In genomic region chr3:50350527-50351317, GRCh38 we compare ENCODE assay signal across 1 cellular context.
TF ChIP-seq lines count a peak whose summit lies in the region.

TSS of gene CYB561D2 (plus strand) at chr3:50350862. CDS start at chr3:50351434, 572 bp downstream.
TSS of gene NPRL2 (minus strand) at chr3:50350775. CDS start at chr3:50350652, 123 bp downstream.

TF ChIP-seq in HepG2, 621 proteins besides CTCF, POLR2A, EP300 and RAD21 (continued from another document and continues in another):
- TF ChIP-seq MLXIP (CRISPR knock-in tag; IDR thresholded peaks at IDR 0.05; ENCODE audit: borderline replicate concordance) (peak; percentile 75; the same call in 1 of the 2 replicates), FOXO4 (CRISPR knock-in tag; conservative IDR thresholded peaks at IDR 0.05) (peak; percentile 92; the same call in 1 of the 2 replicates), ZBTB43 (CRISPR knock-in tag; conservative IDR thresholded peaks at IDR 0.05) (peak; percentile 91), PCBP2 (optimal IDR thresholded peaks at IDR 0.05; ENCODE audit: low read depth, low read length, poor library complexity, severe bottlenecking) (no peak), ASH2L (IDR thresholded peaks at IDR 0.05; ENCODE audit: insufficient read length, low read depth, low read length) (peak; percentile 88), REPIN1 (CRISPR knock-in tag; IDR thresholded peaks at IDR 0.05; ENCODE audit: borderline replicate concordance, low read depth) (peak; percentile 89), HNRNPUL1 (IDR thresholded peaks at IDR 0.05; ENCODE audit: low read depth, low read length) (no peak), MYC (CRISPR knock-in tag; IDR thresholded peaks at IDR 0.05; ENCODE audit: borderline replicate concordance) (peak; percentile 87), HNF4G (IDR thresholded peaks at IDR 0.05; ENCODE audit: borderline replicate concordance, low read depth, low read length) (no peak), HNF4G (CRISPR knock-in tag; IDR thresholded peaks at IDR 0.05; ENCODE audit: borderline replicate concordance, low read depth) (peak; percentile 52; the same call in 1 of the 2 replicates), ZNF30 (CRISPR knock-in tag; IDR thresholded peaks at IDR 0.05) (peak; percentile 97), FOSL1 (CRISPR knock-in tag; IDR thresholded peaks at IDR 0.05; ENCODE audit: borderline replicate concordance) (0 out of 2 replicates have a peak, but pooled peaks have one; percentile 6), ZNF564 (CRISPR knock-in tag; IDR thresholded peaks at IDR 0.05) (peak; percentile 90), NFKB2 (CRISPR knock-in tag; IDR thresholded peaks at IDR 0.05; ENCODE audit: borderline replicate concordance) (peak; percentile 98), ZC3H4 (CRISPR knock-in tag; IDR thresholded peaks at IDR 0.05; ENCODE audit: borderline replicate concordance) (peak; percentile 57; the same call in 1 of the 2 replicates), ELF1 (CRISPR knock-in tag; IDR thresholded peaks at IDR 0.05) (peak; percentile 99), HDAC2 (CRISPR knock-in tag; IDR thresholded peaks at IDR 0.05) (peak; percentile 67), ZNF225 (CRISPR knock-in tag; IDR thresholded peaks at IDR 0.05) (peak; percentile 92), ATF7 (IDR thresholded peaks at IDR 0.05) (no peak), ATF7 (CRISPR knock-in tag; IDR thresholded peaks at IDR 0.05) (no peak; the same call in 1 of the 2 replicates), ZNF652 (CRISPR knock-in tag; IDR thresholded peaks at IDR 0.05; ENCODE audit: borderline replicate concordance, low read depth) (0 out of 2 replicates have a peak, but pooled peaks have one; percentile 7), IKZF5 (CRISPR knock-in tag; IDR thresholded peaks at IDR 0.05) (no peak; the same call in 1 of the 2 replicates), ZNF749 (CRISPR knock-in tag; IDR thresholded peaks at IDR 0.05; ENCODE audit: borderline replicate concordance) (no peak; the same call in 1 of the 2 replicates), RFX3 (CRISPR knock-in tag; IDR thresholded peaks at IDR 0.05) (no peak), TBX2 (CRISPR knock-in tag; IDR thresholded peaks at IDR 0.05; ENCODE audit: borderline replicate concordance) (peak; percentile 93), ZNF180 (CRISPR knock-in tag; IDR thresholded peaks at IDR 0.05; ENCODE audit: borderline replicate concordance, low read depth) (no peak), ZNF550 (CRISPR knock-in tag; IDR thresholded peaks at IDR 0.05; ENCODE audit: borderline replicate concordance) (peak; percentile 84), NR3C1 (CRISPR knock-in tag; IDR thresholded peaks at IDR 0.05) (no peak), ZNF512B (CRISPR knock-in tag; IDR thresholded peaks at IDR 0.05; ENCODE audit: borderline replicate concordance) (no peak), CC2D1A (CRISPR knock-in tag; IDR thresholded peaks at IDR 0.05) (0 out of 2 replicates have a peak, but pooled peaks have one; percentile 33), MYNN (CRISPR knock-in tag; IDR thresholded peaks at IDR 0.05; ENCODE audit: low read depth) (peak; percentile 78; the same call in 1 of the 2 replicates), NFE2L1 (CRISPR knock-in tag; IDR thresholded peaks at IDR 0.05; ENCODE audit: borderline replicate concordance) (peak; percentile 88), SCMH1 (CRISPR knock-in tag; IDR thresholded peaks at IDR 0.05; ENCODE audit: borderline replicate concordance) (no peak), ZBTB37 (CRISPR knock-in tag; IDR thresholded peaks at IDR 0.05) (no peak), NONO (IDR thresholded peaks at IDR 0.05) (no peak), NONO (CRISPR knock-in tag; conservative IDR thresholded peaks at IDR 0.05) (peak; percentile 62; the same call in 1 of the 2 replicates), RFX1 (IDR thresholded peaks at IDR 0.05) (no peak), JARID2 (CRISPR knock-in tag; IDR thresholded peaks at IDR 0.05; ENCODE audit: insufficient replicate concordance) (no peak), ZNF558 (CRISPR knock-in tag; IDR thresholded peaks at IDR 0.05; ENCODE audit: borderline replicate concordance) (peak; percentile 97), SRF (IDR thresholded peaks at IDR 0.05; ENCODE audit: low read depth, low read length) (no peak), RFXAP (CRISPR knock-in tag; IDR thresholded peaks at IDR 0.05; ENCODE audit: borderline replicate concordance) (peak; percentile 77; the same call in 1 of the 2 replicates), ZBTB34 (CRISPR knock-in tag; IDR thresholded peaks at IDR 0.05) (peak; percentile 79; the same call in 1 of the 2 replicates), SIN3A (IDR thresholded peaks at IDR 0.05; ENCODE audit: borderline replicate concordance, low read depth, low read length) (peak; percentile 60; the same call in 1 of the 2 replicates), RERE (CRISPR knock-in tag; IDR thresholded peaks at IDR 0.05; ENCODE audit: low read depth) (peak; percentile 32; the same call in 1 of the 2 replicates), BRCA1 (CRISPR knock-in tag; IDR thresholded peaks at IDR 0.05) (peak; percentile 83; the same call in 1 of the 2 replicates), ARNT2 (CRISPR knock-in tag; IDR thresholded peaks at IDR 0.05; ENCODE audit: low read depth) (peak; percentile 95), NFIB (CRISPR knock-in tag; IDR thresholded peaks at IDR 0.05; ENCODE audit: borderline replicate concordance) (no peak)
